Comparison of ENCODE assay signal across 16 cellular contexts in the genomic region with DNA sequence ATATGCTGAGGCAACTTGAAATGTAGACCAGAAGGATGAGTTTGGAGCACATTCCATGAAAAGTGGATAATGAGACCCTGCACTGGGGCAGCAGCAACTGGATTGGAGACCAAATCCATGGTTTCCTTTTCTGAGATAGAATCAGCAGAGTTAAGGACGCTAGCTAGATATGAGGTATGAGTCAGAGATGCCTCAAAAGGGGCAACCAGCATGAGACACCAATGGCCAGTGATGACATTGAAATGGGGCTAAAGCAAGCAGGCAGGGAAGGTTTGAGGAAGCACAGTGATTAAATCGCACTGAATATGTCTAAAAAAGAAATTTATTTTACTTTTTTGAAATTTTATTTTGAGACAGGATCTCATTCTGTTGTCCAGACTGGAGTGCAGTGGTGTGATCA.
"Had no signal": no experiment of that assay in that cellular context is flagged by ENCODE, and none has a peak within 500 bp of the region (broad histone marks: within the 10 kb centered on the region; RNA-seq: fewer than 3 reads in every experiment).

No MANE protein-coding gene starts in this region.

- H3K36me3 ChIP-seq: adrenal gland, right lobe of liver, thyroid gland, vagina had no signal

- H3K4me3 Mint-ChIP-seq: activated CD4-positive, alpha-beta T cell treated with anti-CD3 and anti-CD28 coated beads, Interleukin-2, amount 10 ng/mL, durations not matched to agents 7 days and 5 days; brain; nephron; stimulated activated effector memory CD8-positive, alpha-beta T cell treated with anti-CD3 and anti-CD28 coated beads, Interleukin-12 subunit alpha, Interleukin-12 subunit beta, amount 100 ng/mL, for 72 hours had no signal

- H3K4me1 ChIP-seq: adrenal gland, psoas muscle, right lobe of liver, thyroid gland, vagina had no signal

- H3K27ac Mint-ChIP-seq: activated CD4-positive, alpha-beta T cell treated with anti-CD3 and anti-CD28 coated beads, Interleukin-2, amount 10 ng/mL, durations not matched to agents 7 days and 5 days; brain; nephron; stimulated activated effector memory CD8-positive, alpha-beta T cell treated with anti-CD3 and anti-CD28 coated beads, Interleukin-12 subunit alpha, Interleukin-12 subunit beta, amount 100 ng/mL, for 72 hours had no signal

- H3K27ac ChIP-seq: adrenal gland, dorsolateral prefrontal cortex, psoas muscle, right lobe of liver, thyroid gland, vagina had no signal

- H3K9me3 ChIP-seq: adrenal gland, psoas muscle, right lobe of liver, thyroid gland, vagina had no signal

- H3K4me1 Mint-ChIP-seq: activated CD4-positive, alpha-beta T cell treated with anti-CD3 and anti-CD28 coated beads, Interleukin-2, amount 10 ng/mL, durations not matched to agents 7 days and 5 days; brain; stimulated activated effector memory CD8-positive, alpha-beta T cell treated with anti-CD3 and anti-CD28 coated beads, Interleukin-12 subunit alpha, Interleukin-12 subunit beta, amount 100 ng/mL, for 72 hours had no signal

- H3K27me3 ChIP-seq: adrenal gland, right lobe of liver, thyroid gland, vagina had no signal

- DNase-seq: activated CD4-positive, alpha-beta T cell treated with anti-CD3 and anti-CD28 coated beads, Interleukin-2, amount 10 ng/mL, durations not matched to agents 7 days and 5 days; activated CD4-positive, CD25-positive, alpha-beta regulatory T cell; activated naive CD4-positive, alpha-beta T cell treated with anti-CD3 and anti-CD28 coated beads, Interleukin-2, amount 50 U/mL, for 16 hours; adrenal gland; cerebellar nuclear complex; dorsolateral prefrontal cortex; glutamatergic neuron; left colon; occipital lobe; psoas muscle; right lobe of liver; thyroid gland had no signal

- H3K9me3 Mint-ChIP-seq: activated CD4-positive, alpha-beta T cell treated with anti-CD3 and anti-CD28 coated beads, Interleukin-2, amount 10 ng/mL, durations not matched to agents 7 days and 5 days; brain; nephron had no signal

- H3K27me3 Mint-ChIP-seq: activated CD4-positive, alpha-beta T cell treated with anti-CD3 and anti-CD28 coated beads, Interleukin-2, amount 10 ng/mL, durations not matched to agents 7 days and 5 days; brain had no signal

- H3K4me3 ChIP-seq: adrenal gland, dorsolateral prefrontal cortex, psoas muscle, right lobe of liver, thyroid gland, vagina had no signal

- H3K36me3 Mint-ChIP-seq: brain; stimulated activated effector memory CD8-positive, alpha-beta T cell treated with anti-CD3 and anti-CD28 coated beads, Interleukin-12 subunit alpha, Interleukin-12 subunit beta, amount 100 ng/mL, for 72 hours had no signal
